In genomic region chr12:4379410-4379809, GRCh38 we compare ENCODE assay signal across 13 cellular contexts. TPM values are rescaled to one million over a fixed set of nuclear protein-coding genes. Genes with fewer than 3 reads are reported as not detected.
A peak's percentile ranks its signal among the peaks of the same experiment; 100 is the strongest.
DNase-seq lines count a peak whose midpoint lies in the region; ATAC-seq, FAIRE-seq and TF ChIP-seq lines count a peak whose summit lies in the region.
"Had no signal": no experiment of that assay in that cellular context is flagged by ENCODE, and none has a peak within 500 bp of the region (broad histone marks: within the 10 kb centered on the region; RNA-seq: fewer than 3 reads in every experiment).

Gene FGF23 (minus strand): TSS chr12:4379712. CDS start chr12:4379582, 130 bp downstream.

- H3K4me3 ChIP-seq in MG63 (no peak within 1 kb of the TSS), mesenchymal stem cell (ENCODE audit: insufficient read depth in 1 of 2, low read depth in 1 of 2, low read length in 2 of 2) (no peak within 1 kb of the TSS)

- H2BK15ac ChIP-seq in mesenchymal stem cell (ENCODE audit: low read depth, poor library complexity, severe bottlenecking) = no peak within 1 kb of the TSS

- no peak for TF ChIP-seq POLR2A in GM12891 (IDR thresholded peaks at IDR 0.05; ENCODE audit: low read depth, low read length)

- ATAC-seq in HG03097 (IDR thresholded peaks at IDR 0.05; ENCODE audit: low FRiP score, unreplicated experiment) (no peak), GM18867 (IDR thresholded peaks at IDR 0.05; ENCODE audit: unreplicated experiment) (no peak)

- no peak within 1 kb of the TSS for H3K18ac ChIP-seq in mesenchymal stem cell (ENCODE audit: low read depth in 1 of 2, low read length in 2 of 2)

- no peak within 1 kb of the TSS for H3K4me3 Mint-ChIP-seq in endothelial cell (ENCODE audit: unreplicated experiment)
- H3K4me3 Mint-ChIP-seq: stimulated activated naive CD8-positive, alpha-beta T cell treated with anti-CD3 and anti-CD28 coated beads, Interleukin-15, Interleukin-2, amounts not matched to agents 100 ng/mL and 50 ng/mL, for 24 hours had no signal

- no peaks in the 10 kb centered on the region for H3K79me1 ChIP-seq in mesenchymal stem cell (replicated peaks; ENCODE audit: low read length, poor library complexity, severe bottlenecking)

- no peak within 1 kb of the TSS for H4K91ac ChIP-seq in mesenchymal stem cell (ENCODE audit: low read length)

- no peak for FAIRE-seq in GM12891 (lab: Jason Lieb, UNC)

- WGBS in mesenchymal stem cell = 24% methylated on average over 7 of the region's 7 CpGs

- H3K27ac ChIP-seq in mesenchymal stem cell (ENCODE audit: low read length, poor library complexity, severe bottlenecking) = no peak within 1 kb of the TSS

- H3K27me3 Mint-ChIP-seq in endothelial cell (ENCODE audit: unreplicated experiment) = peaks cover 3% of the 10 kb centered on the region

- no peak within 1 kb of the TSS for H2BK5ac ChIP-seq in mesenchymal stem cell (ENCODE audit: low read depth, low read length, poor library complexity, severe bottlenecking)

- H3K4me2 ChIP-seq in mesenchymal stem cell (ENCODE audit: low read length, poor library complexity, severe bottlenecking) = no peak within 1 kb of the TSS

- H3K27me3 ChIP-seq in MG63 = peaks cover 38% of the 10 kb centered on the region
- H3K27me3 ChIP-seq in mesenchymal stem cell (ENCODE audit: control insufficient read depth in 1 of 2, insufficient read depth in 1 of 2, low read length in 2 of 2) = peaks cover 33 to 49% of the 10 kb centered on the region in 2 experiments

- H3K27ac Mint-ChIP-seq in endothelial cell (ENCODE audit: unreplicated experiment) = no peak within 1 kb of the TSS
- H3K27ac Mint-ChIP-seq: stimulated activated naive CD8-positive, alpha-beta T cell treated with anti-CD3 and anti-CD28 coated beads, Interleukin-15, Interleukin-2, amounts not matched to agents 100 ng/mL and 50 ng/mL, for 24 hours had no signal

- TF ChIP-seq CTCF in endothelial cell (IDR thresholded peaks at IDR 0.05; ENCODE audit: unreplicated experiment) = no peak

- no peaks in the 10 kb centered on the region for H3K36me3 Mint-ChIP-seq in endothelial cell (ENCODE audit: low read depth, unreplicated experiment)

- peaks cover 1% of the 10 kb centered on the region for H3K4me1 ChIP-seq in mesenchymal stem cell (ENCODE audit: control insufficient read depth, insufficient read depth, low read depth, low read length)

- no peaks in the 10 kb centered on the region for H3K9me3 Mint-ChIP-seq in endothelial cell (ENCODE audit: unreplicated experiment)
- H3K9me3 Mint-ChIP-seq: stimulated activated naive CD8-positive, alpha-beta T cell treated with anti-CD3 and anti-CD28 coated beads, Interleukin-15, Interleukin-2, amounts not matched to agents 100 ng/mL and 50 ng/mL, for 24 hours had no signal

- H3K9me3 ChIP-seq in MG63 (no peaks in the 10 kb centered on the region), mesenchymal stem cell (ENCODE audit: control insufficient read depth, low read length) (no peaks in the 10 kb centered on the region)

- H4K8ac ChIP-seq in mesenchymal stem cell (ENCODE audit: low read length) = no peak within 1 kb of the TSS

- H2AFZ ChIP-seq in mesenchymal stem cell (ENCODE audit: low read depth, low read length) = no peak within 1 kb of the TSS

- peaks cover 5% of the 10 kb centered on the region for H3K4me1 Mint-ChIP-seq in endothelial cell (ENCODE audit: unreplicated experiment)

- H3K14ac ChIP-seq in mesenchymal stem cell (ENCODE audit: low read length in 2 of 2) = no peak within 1 kb of the TSS

- no peak within 1 kb of the TSS for H3K9ac ChIP-seq in mesenchymal stem cell (ENCODE audit: low read length)

- no peak within 1 kb of the TSS for H2BK12ac ChIP-seq in mesenchymal stem cell (ENCODE audit: low read length in 2 of 2)

- H2AK5ac ChIP-seq in mesenchymal stem cell (ENCODE audit: low read length, severe bottlenecking) = no peak within 1 kb of the TSS

- H3K4ac ChIP-seq in mesenchymal stem cell (ENCODE audit: low read depth in 1 of 2, low read length in 2 of 2) = no peak within 1 kb of the TSS

- DNase-seq in ELF-1 (ENCODE audit: low read depth, low spot score) (peak; percentile 92), MG63 (peak; percentile 26), endothelial cell (ENCODE audit: low spot score) (peak; percentile 34), mesenchymal stem cell (peak; percentile 10), NCI-H510A treated with DMSO at 0.1 percent for 48 hours (lab: John Stamatoyannopoulos, UW) (no peak), GM12891 (ENCODE audit: insufficient read length, low spot score) (no peak)
- DNase-seq: activated CD4-positive, CD25-positive, alpha-beta regulatory T cell treated with anti-CD3 and anti-CD28 coated beads, Interleukin-2, amount 50 U/mL, for 72 hours; activated naive CD4-positive, alpha-beta T cell treated with Interleukin-2 at 50 U/mL for 16 hours; effector CD8-positive, alpha-beta T cell; midbrain had no signal

- H3K36me3 ChIP-seq in MG63 (no peaks in the 10 kb centered on the region), mesenchymal stem cell (ENCODE audit: control insufficient read depth in 1 of 2, insufficient read depth in 2 of 2, low read depth in 1 of 2, low read length in 2 of 2) (no peaks in the 10 kb centered on the region)

- no peak within 1 kb of the TSS for H2BK120ac ChIP-seq in mesenchymal stem cell (ENCODE audit: low read depth, low read length)

- H3K23ac ChIP-seq in mesenchymal stem cell (ENCODE audit: low read length in 2 of 2) = no peak within 1 kb of the TSS

TF ChIP-seq in GM12891, 5 proteins besides CTCF, POLR2A, EP300 and RAD21:
- TF ChIP-seq PAX5 (IDR thresholded peaks at IDR 0.05; ENCODE audit: insufficient read depth, low read length, severe bottlenecking) (no peak), TAF1 (IDR thresholded peaks at IDR 0.05; ENCODE audit: low read depth, low read length) (no peak), POLR2AphosphoS5 (IDR thresholded peaks at IDR 0.05; ENCODE audit: low read depth, low read length) (no peak), POU2F2 (IDR thresholded peaks at IDR 0.05; ENCODE audit: low read depth, low read length) (no peak), SPI1 (IDR thresholded peaks at IDR 0.05; ENCODE audit: low read depth, low read length) (no peak)

RNA-seq across cellular contexts. Expression of gene FGF23, which starts in this region (rescaled TPM):
- total RNA-seq in MG63 (2014; rRNA removed; shearing (Covaris generic); ENCODE audit: low replicate concordance) = not detected in 2 replicates
- total RNA-seq in endothelial cell (ENCODE audit: unreplicated experiment) = not detected
- not detected for polyA plus RNA-seq in mesenchymal stem cell (2013, experiment 1 of 2)
- polyA plus RNA-seq in mesenchymal stem cell (2013, experiment 2 of 2) = not detected
- polyA plus RNA-seq in GM12891 (2012; ENCODE audit: low read depth, missing spikeins) = not detected

Comparison
In these comparisons a context has a peak if more than half of its experiments do, and no peak if none do; other contexts are left out.
1. Peak in DNase-seq in MG63; RNA of the gene not detected or under 1 TPM.
2. Peak in DNase-seq in endothelial cell; RNA of the gene not detected or under 1 TPM.
3. DNase-seq: peak in ELF-1 (single experiment) and mesenchymal stem cell (single experiment); none in NCI-H510A treated with DMSO at 0.1 percent for 48 hours (single experiment) and GM12891 (single experiment).